8 cellular contexts compared by ENCODE assay signal in the genomic region with DNA sequence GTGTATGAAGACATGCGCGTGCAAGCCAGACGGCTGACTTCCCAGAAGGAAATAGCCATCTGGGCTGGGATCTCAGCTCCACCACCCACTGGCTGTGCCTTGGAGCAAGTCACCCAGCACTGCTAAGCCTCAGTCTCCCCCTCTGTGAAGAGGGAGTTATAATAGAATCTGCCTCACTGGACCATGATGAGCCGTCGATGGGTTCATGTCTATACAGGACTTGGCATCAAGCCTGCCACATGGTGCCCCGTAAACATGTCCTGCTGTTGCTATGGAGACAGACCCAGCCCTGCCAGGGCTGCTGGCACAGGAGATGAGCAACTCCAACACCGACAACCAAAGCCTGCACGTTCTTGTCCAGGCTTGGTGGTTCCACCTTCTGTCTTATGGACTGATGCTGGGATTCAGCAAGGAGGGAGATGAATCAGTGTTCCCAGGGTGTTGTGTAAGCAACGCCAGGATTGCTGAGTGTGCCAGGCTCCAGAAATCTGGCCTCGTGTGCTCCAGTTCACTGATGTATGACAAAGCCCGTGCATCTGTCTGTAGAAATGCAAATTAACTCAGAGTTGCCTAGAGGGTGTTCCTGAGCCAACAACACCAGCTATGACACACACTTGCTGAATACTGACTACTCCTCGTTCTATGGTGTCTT. TPM values are rescaled to one million over a fixed set of nuclear protein-coding genes. Genes with fewer than 3 reads are reported as not detected.
DNase-seq lines count a peak whose midpoint lies in the region; ATAC-seq and TF ChIP-seq lines count a peak whose summit lies in the region.
"Had no signal": no experiment of that assay in that cellular context is flagged by ENCODE, and none has a peak within 500 bp of the region (broad histone marks: within the 10 kb centered on the region; RNA-seq: fewer than 3 reads in every experiment).

No MANE protein-coding gene starts in this region.

- ATAC-seq in GM19455 (IDR thresholded peaks at IDR 0.05; ENCODE audit: unreplicated experiment) (peak; percentile 88), HG03354 (IDR thresholded peaks at IDR 0.05; ENCODE audit: poor library complexity, severe bottlenecking, unreplicated experiment) (peak; percentile 91), left ventricle myocardium superior (peak; percentile 40)

- intact Hi-C loops in left ventricle myocardium superior (cut with micrococcal nuclease) (no loop called here), uterus (cut with DNase I; ENCODE audit: low total_unique reads) (no loop called here)

- H3K27ac ChIP-seq in Peyer's patch = peak overlapping the region in 1 of 4 donors; percentile 25
- H3K27ac ChIP-seq in uterus = no peak overlapping the region
- H3K27ac ChIP-seq: VCaP had no signal

- H3K4me1 ChIP-seq in Peyer's patch (peaks cover 0 to 13% (median 7%) of the 10 kb centered on the region in 4 donors), uterus (no peaks in the 10 kb centered on the region)

- DNase-seq in GM04503 (ENCODE audit: low read depth) (peak; percentile 55), Peyer's patch (peak; percentile 30 to 70 (median 63)), left ventricle myocardium superior (no peak), SKM-1 treated with dmso at 0.1 percent for 144 hours (lab: John Stamatoyannopoulos, UW; ENCODE audit: unreplicated experiment) (no peak), uterus (no peak)

- H3K9me3 ChIP-seq in Peyer's patch (no peaks in the 10 kb centered on the region), uterus (no peaks in the 10 kb centered on the region)

- TF ChIP-seq CTCF in Peyer's patch (IDR thresholded peaks at IDR 0.05) = no peak
- TF ChIP-seq CTCF in uterus (IDR thresholded peaks at IDR 0.05) = no peak

- H3K36me3 ChIP-seq in Peyer's patch (peaks cover 0 to 3% (median 0%) of the 10 kb centered on the region in 3 donors), uterus (no peaks in the 10 kb centered on the region)

- no peaks in the 10 kb centered on the region for H3K27me3 ChIP-seq in Peyer's patch
- no peaks in the 10 kb centered on the region for H3K27me3 ChIP-seq in uterus

- no peak for TF ChIP-seq POLR2A in Peyer's patch (IDR thresholded peaks at IDR 0.05)
- no peak for TF ChIP-seq POLR2A in uterus (IDR thresholded peaks at IDR 0.05)

- H3K4me3 ChIP-seq in Peyer's patch (no peak overlapping the region), uterus (no peak overlapping the region)

RNA-seq across cellular contexts. Expression of gene GPR15LG, which starts 5.6 kb away (rescaled TPM):
- total RNA-seq in Peyer's patch (10 to 100 TPM; 23.1 to 83.2 (median 52.2) TPM), left ventricle myocardium superior (not detected), uterus (not detected)

RNA-seq across cellular contexts. Expression of gene CDHR1, which starts 15.2 kb away (rescaled TPM):
- total RNA-seq in Peyer's patch (10 to 100 TPM; 22.6 to 87.0 (median 59.9) TPM), left ventricle myocardium superior (0.32 TPM), uterus (1 to 10 TPM in 2 of 4 donors, under 1 TPM in 1, not detected in 1; under 0.01 to 1.5 (median 1.0) TPM)

RNA-seq across cellular contexts. Expression of gene GHITM, which starts 39.9 kb away (rescaled TPM):
- total RNA-seq in Peyer's patch (100 to 1,000 TPM; 111 to 270 (median 143) TPM), left ventricle myocardium superior (425 TPM), uterus (100 to 1,000 TPM in 2 of 4 donors, 10 to 100 TPM in 2; 83.6 to 141 (median 113) TPM)

RNA-seq across cellular contexts. Expression of gene LRIT2, which starts 46.2 kb away (rescaled TPM):
- total RNA-seq in Peyer's patch (not detected), left ventricle myocardium superior (not detected), uterus (not detected)

Comparison
In these comparisons a context has a peak if more than half of its experiments do, and no peak if none do; other contexts are left out.
1. DNase-seq: peak in GM04503 (single experiment) and Peyer's patch (3 of 3); none in left ventricle myocardium superior (single experiment), SKM-1 treated with dmso at 0.1 percent for 144 hours (single experiment) and uterus (0 of 2).
2. ATAC-seq: peak in every context shown above with its lines; median percentile 91 in HG03354; 88 in GM19455; 40 in left ventricle myocardium superior.
3. RNA of gene GPR15LG, which starts 5.6 kb away (total RNA-seq): 23.1 to 83.2 TPM in Peyer's patch; not detected in left ventricle myocardium superior (single experiment) and not detected in uterus; every median in the first group is over 10 times any median in the second.
4. RNA of gene CDHR1, which starts 15.2 kb away (total RNA-seq): 22.6 to 87.0 TPM in Peyer's patch; under 0.01 to 1.5 TPM in uterus and 0.32 TPM in left ventricle myocardium superior (single experiment); every median in the first group is over 4 times any median in the second.